In genomic region chr11:126456089-126456488, GRCh38 we compare ENCODE assay signal across 30 cellular contexts.
"Had no signal": no experiment of that assay in that cellular context is flagged by ENCODE, and none has a peak within 500 bp of the region (broad histone marks: within the 10 kb centered on the region; RNA-seq: fewer than 3 reads in every experiment).

No MANE protein-coding gene starts in this region.

- H3K9me3 ChIP-seq: esophagus muscularis mucosa, gastrocnemius medialis had no signal

- H3K27ac ChIP-seq: brain microvascular endothelial cell, esophagus muscularis mucosa, foreskin keratinocyte, gastrocnemius medialis had no signal

- FAIRE-seq: astrocyte, bronchial epithelial cell, colon had no signal

- DNase-seq: activated CD4-positive, alpha-beta memory T cell treated with anti-CD3 and anti-CD28 coated beads, Interleukin-2, amount 10 ng/mL, durations not matched to agents 7 days and 5 days; activated CD4-positive, alpha-beta T cell treated with anti-CD3 and anti-CD28 coated beads for 1 hour; activated CD4-positive, alpha-beta T cell treated with anti-CD3 and anti-CD28 coated beads for 4 hours; activated CD4-positive, alpha-beta T cell treated with anti-CD3 and anti-CD28 coated beads, Interleukin-2, amount 10 ng/mL, durations not matched to agents 7 days and 5 days; activated CD4-positive, alpha-beta T cell treated with anti-CD3 and anti-CD28 coated beads, Interleukin-2, amount 50 U/mL, for 4 hours; activated CD4-positive, CD25-positive, alpha-beta regulatory T cell; activated CD8-positive, alpha-beta memory T cell treated with anti-CD3 and anti-CD28 coated beads, Interleukin-2, amount 50 U/mL, for 48 hours; activated gamma-delta T cell; activated naive CD4-positive, alpha-beta T cell; activated naive CD4-positive, alpha-beta T cell treated with anti-CD3 and anti-CD28 coated beads, Interleukin-2, amount 10 ng/mL, durations not matched to agents 7 days and 5 days; activated naive CD8-positive, alpha-beta T cell treated with anti-CD3 and anti-CD28 coated beads, Interleukin-2, amount 10 ng/mL, durations not matched to agents 7 days and 5 days; activated T-cell treated with anti-CD3 and anti-CD28 coated beads for 4 hours; activated T-cell treated with anti-CD3 and anti-CD28 coated beads, Interleukin-2, amount 50 U/mL, for 24 hours; activated T-cell treated with anti-CD3 and anti-CD28 coated beads, Interleukin-2, amount 50 U/mL, for 72 hours; brain microvascular endothelial cell; caudate nucleus; cortex of kidney; dermis blood vessel endothelial cell; effector CD4-positive, alpha-beta T cell; effector memory CD8-positive, alpha-beta T cell; erythroblast; foreskin keratinocyte; gastrocnemius medialis; glutamatergic neuron; T-helper 2 cell had no signal

- ATAC-seq: activated naive CD4-positive, alpha-beta T cell treated with anti-CD3 and anti-CD28 coated beads, Interleukin-2, amount 50 U/mL, for 72 hours; activated T-cell treated with anti-CD3 and anti-CD28 coated beads, Interleukin-2, amount 50 U/mL, for 72 hours; effector memory CD8-positive, alpha-beta T cell; foreskin keratinocyte; gastrocnemius medialis had no signal

- H3K4me1 ChIP-seq: foreskin keratinocyte, gastrocnemius medialis had no signal

- H3K4me3 ChIP-seq: esophagus muscularis mucosa, gastrocnemius medialis had no signal

- H3K36me3 ChIP-seq: brain microvascular endothelial cell, esophagus muscularis mucosa, gastrocnemius medialis had no signal
